Comparison of ENCODE assay signal across 21 cellular contexts in the genomic region with DNA sequence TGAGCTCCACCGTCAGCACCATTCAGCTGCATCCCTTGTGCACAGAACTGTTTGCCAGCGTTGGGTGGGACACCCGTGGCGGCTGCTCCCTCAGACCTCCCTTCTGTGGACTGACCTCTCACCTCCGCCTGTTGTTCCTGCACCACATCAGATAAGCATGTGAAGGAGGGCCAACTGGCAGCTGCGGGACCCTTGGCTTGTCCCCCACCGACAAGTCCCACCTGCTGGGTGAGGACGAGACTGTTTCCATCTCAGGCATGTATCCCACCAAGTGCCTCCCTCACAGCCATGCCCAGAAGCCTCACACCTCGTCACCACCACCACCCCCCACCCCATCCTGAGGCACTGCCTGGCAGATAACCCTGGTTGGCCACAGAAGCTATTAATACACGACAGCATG. TPM values are rescaled to one million over a fixed set of nuclear protein-coding genes. Genes with fewer than 3 reads are reported as not detected.
"Had no signal": no experiment of that assay in that cellular context is flagged by ENCODE, and none has a peak within 500 bp of the region (broad histone marks: within the 10 kb centered on the region; RNA-seq: fewer than 3 reads in every experiment).

No MANE protein-coding gene starts in this region.

- H3K27ac ChIP-seq: heart right ventricle, testis had no signal

- H3K27ac Mint-ChIP-seq: activated CD4-positive, alpha-beta T cell treated with anti-CD3 and anti-CD28 coated beads, Interleukin-2, amount 10 ng/mL, durations not matched to agents 7 days and 5 days; activated CD8-positive, alpha-beta T cell treated with anti-CD3 and anti-CD28 coated beads, Interleukin-2, amount 10 ng/mL, durations not matched to agents 7 days and 5 days; activated naive CD8-positive, alpha-beta T cell treated with anti-CD3 and anti-CD28 coated beads, Interleukin-2, amount 10 ng/mL, durations not matched to agents 7 days and 5 days; activated T-cell treated with anti-CD3 and anti-CD28 coated beads, Interleukin-2, amount 50 U/mL, for 24 hours; activated T-helper 2 cell treated with anti-CD3 and anti-CD28 coated beads, Interferon-gamma antibody, Interleukin-2, Interleukin-4, amounts not matched to agents 10 μg/mL and 5 μg/mL and 100 μg/mL, durations not matched to agents 14 hours and 24 hours and 36 hours; stimulated activated memory B cell treated with anti-CD40 and anti-IgM and Interleukin-4, amounts not matched to agents 10 μg/mL and 1 μg/mL and 100 μg/mL, for 72 hours; type B pancreatic cell had no signal

- ATAC-seq: activated CD8-positive, alpha-beta T cell treated with anti-CD3 and anti-CD28 coated beads, Interleukin-2, amount 10 ng/mL, durations not matched to agents 7 days and 5 days; naive thymus-derived CD8-positive, alpha-beta T cell; stimulated activated memory B cell treated with anti-CD40 and anti-IgM and Interleukin-4, amounts not matched to agents 10 μg/mL and 1 μg/mL and 100 μg/mL, for 72 hours had no signal

- DNase-seq: activated CD4-positive, alpha-beta T cell treated with anti-CD3 and anti-CD28 coated beads, Interleukin-2, amount 10 ng/mL, durations not matched to agents 7 days and 5 days; activated CD8-positive, alpha-beta T cell treated with anti-CD3 and anti-CD28 coated beads, Interleukin-2, amount 10 ng/mL, durations not matched to agents 7 days and 5 days; activated naive CD4-positive, alpha-beta T cell treated with Interleukin-2 at 50 U/mL for 16 hours; activated naive CD8-positive, alpha-beta T cell treated with anti-CD3 and anti-CD28 coated beads, Interleukin-2, amount 10 ng/mL, durations not matched to agents 7 days and 5 days; activated T-cell treated with anti-CD3 and anti-CD28 coated beads, Interleukin-2, amount 50 U/mL, for 24 hours; amygdala; effector CD4-positive, alpha-beta T cell; foreskin melanocyte; heart right ventricle; mesendoderm; naive thymus-derived CD8-positive, alpha-beta T cell; nucleus accumbens; retina; stimulated activated CD4-positive, alpha-beta T cell treated with anti-CD3 and anti-CD28 coated beads, Interleukin-4, amount 100 ng/mL, for 24 hours; T1000; testis had no signal

- H3K27me3 Mint-ChIP-seq: activated CD4-positive, alpha-beta T cell treated with anti-CD3 and anti-CD28 coated beads, Interleukin-2, amount 10 ng/mL, durations not matched to agents 7 days and 5 days; activated naive CD8-positive, alpha-beta T cell treated with anti-CD3 and anti-CD28 coated beads, Interleukin-2, amount 10 ng/mL, durations not matched to agents 7 days and 5 days; activated T-cell treated with anti-CD3 and anti-CD28 coated beads, Interleukin-2, amount 50 U/mL, for 24 hours; central memory CD8-positive, alpha-beta T cell; naive thymus-derived CD8-positive, alpha-beta T cell; stimulated activated memory B cell treated with anti-CD40 and anti-IgM and Interleukin-4, amounts not matched to agents 10 μg/mL and 1 μg/mL and 100 μg/mL, for 72 hours; type B pancreatic cell had no signal

- H3K4me1 Mint-ChIP-seq: central memory CD8-positive, alpha-beta T cell; stimulated activated memory B cell treated with anti-CD40 and anti-IgM and Interleukin-4, amounts not matched to agents 10 μg/mL and 1 μg/mL and 100 μg/mL, for 72 hours had no signal

- H3K4me1 ChIP-seq: testis had no signal

- H3K27me3 ChIP-seq: heart right ventricle, testis had no signal

- H3K36me3 Mint-ChIP-seq: activated naive CD8-positive, alpha-beta T cell treated with anti-CD3 and anti-CD28 coated beads, Interleukin-2, amount 10 ng/mL, durations not matched to agents 7 days and 5 days had no signal

- H3K9me3 Mint-ChIP-seq: activated CD4-positive, alpha-beta T cell treated with anti-CD3 and anti-CD28 coated beads, Interleukin-2, amount 10 ng/mL, durations not matched to agents 7 days and 5 days; activated naive CD8-positive, alpha-beta T cell treated with anti-CD3 and anti-CD28 coated beads, Interleukin-2, amount 10 ng/mL, durations not matched to agents 7 days and 5 days; activated T-cell treated with anti-CD3 and anti-CD28 coated beads, Interleukin-2, amount 50 U/mL, for 24 hours; activated T-helper 2 cell treated with anti-CD3 and anti-CD28 coated beads, Interferon-gamma antibody, Interleukin-2, Interleukin-4, amounts not matched to agents 10 μg/mL and 5 μg/mL and 100 μg/mL, durations not matched to agents 14 hours and 24 hours and 36 hours; central memory CD8-positive, alpha-beta T cell; naive thymus-derived CD8-positive, alpha-beta T cell; stimulated activated memory B cell treated with anti-CD40 and anti-IgM and Interleukin-4, amounts not matched to agents 10 μg/mL and 1 μg/mL and 100 μg/mL, for 72 hours; type B pancreatic cell had no signal

- H3K4me3 ChIP-seq: heart right ventricle, smooth muscle cell, testis had no signal

- H3K4me3 Mint-ChIP-seq: activated CD4-positive, alpha-beta T cell treated with anti-CD3 and anti-CD28 coated beads, Interleukin-2, amount 10 ng/mL, durations not matched to agents 7 days and 5 days; activated CD8-positive, alpha-beta T cell treated with anti-CD3 and anti-CD28 coated beads, Interleukin-2, amount 10 ng/mL, durations not matched to agents 7 days and 5 days; activated naive CD8-positive, alpha-beta T cell treated with anti-CD3 and anti-CD28 coated beads, Interleukin-2, amount 10 ng/mL, durations not matched to agents 7 days and 5 days; activated T-cell treated with anti-CD3 and anti-CD28 coated beads, Interleukin-2, amount 50 U/mL, for 24 hours; central memory CD8-positive, alpha-beta T cell; naive thymus-derived CD8-positive, alpha-beta T cell; stimulated activated memory B cell treated with anti-CD40 and anti-IgM and Interleukin-4, amounts not matched to agents 10 μg/mL and 1 μg/mL and 100 μg/mL, for 72 hours; type B pancreatic cell had no signal

- H3K9me3 ChIP-seq: heart right ventricle, testis had no signal

RNA-seq across cellular contexts. Expression of a gene that starts 18.6 kb away (rescaled TPM):
- total RNA-seq: activated naive CD8-positive, alpha-beta T cell treated with anti-CD3 and anti-CD28 coated beads, Interleukin-2, amount 10 ng/mL, durations not matched to agents 7 days and 5 days; naive thymus-derived CD8-positive, alpha-beta T cell had no signal
- polyA plus RNA-seq: naive thymus-derived CD8-positive, alpha-beta T cell had no signal
